1 cellular context compared by ENCODE assay signal in the genomic region with DNA sequence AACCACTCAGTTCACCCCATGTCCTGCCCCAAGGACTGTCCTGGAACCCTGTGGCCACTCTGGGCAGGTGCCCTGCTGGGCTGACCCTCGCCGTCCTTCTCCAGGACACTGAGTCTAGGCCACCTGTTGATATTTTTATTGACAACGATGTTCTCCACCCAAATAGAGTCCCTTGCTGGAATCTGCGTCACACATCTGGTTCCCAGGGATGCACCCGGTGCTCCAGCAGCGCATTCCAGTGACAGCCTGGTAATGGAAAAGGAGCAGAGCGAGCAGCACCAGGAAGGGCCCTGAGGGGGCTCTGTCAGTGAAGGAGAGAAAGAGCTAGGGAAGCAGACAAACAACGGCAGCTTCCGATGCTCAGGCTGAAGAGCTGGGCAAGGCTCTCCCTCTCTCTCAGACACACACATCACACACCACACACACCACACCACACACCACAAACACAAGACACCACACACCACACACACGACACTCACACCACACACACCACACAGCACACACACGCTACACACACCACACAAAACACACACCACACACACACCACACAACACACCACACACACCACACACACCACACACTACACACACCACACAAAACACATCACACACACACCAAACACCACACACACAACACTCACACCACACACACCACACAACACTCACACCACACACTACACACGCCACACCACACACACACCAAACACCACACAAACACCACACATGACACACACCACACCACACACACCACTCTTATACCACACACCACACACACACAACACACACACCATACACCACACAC.
TF ChIP-seq lines count a peak whose summit lies in the region.

No MANE protein-coding gene starts in this region.

TF ChIP-seq in HEK293, 187 proteins besides CTCF, POLR2A, EP300 and RAD21 (continued from another document):
- TF ChIP-seq ZNF146 (tag by site-specific recombination; IDR thresholded peaks at IDR 0.05) (peak; percentile 47; the same call in 1 of the 2 replicates), ZBTB8A (tag by site-specific recombination; IDR thresholded peaks at IDR 0.05) (no peak), ZNF48 (tag by site-specific recombination; IDR thresholded peaks at IDR 0.05) (no peak), ZNF132 (tag by site-specific recombination; IDR thresholded peaks at IDR 0.05; ENCODE audit: borderline replicate concordance) (no peak), ZNF510 (tag by site-specific recombination; IDR thresholded peaks at IDR 0.05; ENCODE audit: insufficient replicate concordance) (no peak), ZNF488 (tag by site-specific recombination; IDR thresholded peaks at IDR 0.05) (no peak; the same call in 1 of the 2 replicates), ZNF473 (tag by site-specific recombination; IDR thresholded peaks at IDR 0.05) (0 out of 2 replicates have a peak, but pooled peaks have one; percentile 39), ZNF600 (tag by site-specific recombination; IDR thresholded peaks at IDR 0.05) (peak; percentile 65), ZNF2 (tag by site-specific recombination; IDR thresholded peaks at IDR 0.05) (peak; percentile 77; the same call in 1 of the 2 replicates), ZNF692 (tag by site-specific recombination; IDR thresholded peaks at IDR 0.05) (no peak), ZNF311 (tag by site-specific recombination; IDR thresholded peaks at IDR 0.05; ENCODE audit: borderline replicate concordance) (no peak), IKZF3 (tag by site-specific recombination; IDR thresholded peaks at IDR 0.05) (no peak)
- TF ChIP-seq, protein P1, sequence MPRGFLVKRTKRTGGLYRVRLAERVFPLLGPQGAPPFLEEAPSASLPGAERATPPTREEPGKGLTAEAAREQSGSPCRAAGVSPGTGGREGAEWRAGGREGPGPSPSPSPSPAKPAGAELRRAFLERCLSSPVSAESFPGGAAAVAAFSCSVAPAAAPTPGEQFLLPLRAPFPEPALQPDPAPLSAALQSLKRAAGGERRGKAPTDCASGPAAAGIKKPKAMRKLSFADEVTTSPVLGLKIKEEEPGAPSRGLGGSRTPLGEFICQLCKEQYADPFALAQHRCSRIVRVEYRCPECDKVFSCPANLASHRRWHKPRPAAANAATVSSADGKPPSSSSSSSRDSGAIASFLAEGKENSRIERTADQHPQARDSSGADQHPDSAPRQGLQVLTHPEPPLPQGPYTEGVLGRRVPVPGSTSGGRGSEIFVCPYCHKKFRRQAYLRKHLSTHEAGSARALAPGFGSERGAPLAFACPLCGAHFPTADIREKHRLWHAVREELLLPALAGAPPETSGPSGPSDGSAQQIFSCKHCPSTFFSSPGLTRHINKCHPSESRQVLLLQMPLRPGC (tag by site-specific recombination; IDR thresholded peaks at IDR 0.05): no peak
